Comparison of ENCODE assay signal across 20 cellular contexts in the genomic region with DNA sequence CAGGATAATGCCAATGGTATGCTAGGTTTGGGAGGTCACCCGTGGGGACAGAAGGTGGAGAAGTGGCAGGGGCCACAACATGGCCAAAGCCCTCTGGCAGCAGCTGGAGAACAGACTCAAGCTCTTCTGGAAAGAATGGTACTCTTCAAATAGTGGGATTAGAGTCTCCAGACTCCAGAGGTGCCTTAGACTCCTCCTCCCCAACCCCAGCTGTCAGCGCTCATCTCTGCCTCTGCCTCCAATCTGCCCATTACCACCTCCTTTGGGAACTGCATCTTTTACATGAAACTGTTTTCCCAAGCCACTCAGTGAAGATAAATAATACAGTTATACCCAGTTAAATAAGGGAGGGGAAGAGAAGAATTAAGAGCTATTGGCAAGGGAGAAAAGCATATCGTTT.
A peak's percentile ranks its signal among the peaks of the same experiment; 100 is the strongest.
DNase-seq lines count a peak whose midpoint lies in the region; ATAC-seq lines count a peak whose summit lies in the region.
"Had no signal": no experiment of that assay in that cellular context is flagged by ENCODE, and none has a peak within 500 bp of the region (broad histone marks: within the 10 kb centered on the region; RNA-seq: fewer than 3 reads in every experiment).

No MANE protein-coding gene starts in this region.

- H3K79me2 ChIP-seq in trophoblast cell (ENCODE audit: control insufficient read depth, insufficient read depth, low read length, poor library complexity) = no peaks in the 10 kb centered on the region

- no peak overlapping the region for H2AK5ac ChIP-seq in trophoblast cell (ENCODE audit: low read length)

- no peak overlapping the region for H4K91ac ChIP-seq in trophoblast cell (ENCODE audit: low read depth, low read length)

- no peak overlapping the region for H4K12ac ChIP-seq in trophoblast cell (ENCODE audit: low read depth, low read length)

- H3K4me1 ChIP-seq in SJCRH30 (peaks cover 5% of the 10 kb centered on the region), trophoblast cell (ENCODE audit: control insufficient read depth in 1 of 2, insufficient read depth in 2 of 2, low read length in 2 of 2) (no peaks in the 10 kb centered on the region)

- H3K9me3 Mint-ChIP-seq in activated CD4-positive, alpha-beta T cell treated with anti-CD3 and anti-CD28 coated beads, Interleukin-2, amount 10 ng/mL, durations not matched to agents 24 days and 14 days = no peaks in the 10 kb centered on the region

- no peak overlapping the region for H4K8ac ChIP-seq in trophoblast cell (ENCODE audit: low read depth, low read length)

- no peak overlapping the region for H3K18ac ChIP-seq in trophoblast cell (ENCODE audit: low read length)

- H3K79me1 ChIP-seq in trophoblast cell (ENCODE audit: low read length) = no peaks in the 10 kb centered on the region

- no peak overlapping the region for H2BK120ac ChIP-seq in trophoblast cell (ENCODE audit: insufficient read depth, low read length, poor library complexity)

- H3K4me3 Mint-ChIP-seq in activated CD4-positive, alpha-beta T cell treated with anti-CD3 and anti-CD28 coated beads, Interleukin-2, amount 10 ng/mL, durations not matched to agents 24 days and 14 days = no peak overlapping the region
- H3K4me3 Mint-ChIP-seq: CD4-positive, CD25-positive, alpha-beta regulatory T cell; CD8-positive, alpha-beta memory T cell; HFFc6 had no signal

- no peak overlapping the region for H2BK5ac ChIP-seq in trophoblast cell (ENCODE audit: low read depth, low read length, poor library complexity)

- no peak overlapping the region for H3K4me2 ChIP-seq in trophoblast cell (ENCODE audit: low read length)

- H3K9me3 ChIP-seq in SJCRH30 (replicated peaks) = no peaks in the 10 kb centered on the region; the same call in 1 of the 2 replicates
- peaks cover 2% of the 10 kb centered on the region for H3K9me3 ChIP-seq in trophoblast cell (ENCODE audit: insufficient read depth, low read depth, low read length)
- H3K9me3 ChIP-seq: BE2C had no signal

- no peak overlapping the region for H3K14ac ChIP-seq in trophoblast cell (ENCODE audit: low read length)

- no peak overlapping the region for H2BK12ac ChIP-seq in trophoblast cell (ENCODE audit: low read length)

- DNase-seq in NCI-H82 (lab: John Stamatoyannopoulos, UW) = peak; percentile 66
- no peak for DNase-seq in NCI-H82 treated with DMSO at 0.1 percent for 48 hours (lab: John Stamatoyannopoulos, UW; ENCODE audit: unreplicated experiment)
- DNase-seq in SJCRH30 = peak; percentile 71 to 82
- DNase-seq in trophoblast cell = no peak
- no peak for DNase-seq in activated CD4-positive, alpha-beta T cell treated with anti-CD3 and anti-CD28 coated beads, Interleukin-2, amount 10 ng/mL, durations not matched to agents 24 days and 14 days
- DNase-seq: ACHN; BE2C; C1 segment of cervical spinal cord; CD4-positive, CD25-positive, alpha-beta regulatory T cell; CD8-positive, alpha-beta memory T cell; COR-L47; DMS 273 treated with DMSO at 0.1 percent for 48 hours; DMS53; GF-D8; GOT3; H7; HFFc6 had no signal

- H3K27me3 Mint-ChIP-seq in activated CD4-positive, alpha-beta T cell treated with anti-CD3 and anti-CD28 coated beads, Interleukin-2, amount 10 ng/mL, durations not matched to agents 24 days and 14 days = no peaks in the 10 kb centered on the region
- H3K27me3 Mint-ChIP-seq: CD4-positive, CD25-positive, alpha-beta regulatory T cell; CD8-positive, alpha-beta memory T cell had no signal

- no peaks in the 10 kb centered on the region for H3K36me3 ChIP-seq in SJCRH30
- H3K36me3 ChIP-seq in trophoblast cell (ENCODE audit: control insufficient read depth in 1 of 2, insufficient read depth in 2 of 2, low read length in 2 of 2) = no peaks in the 10 kb centered on the region

- no peak overlapping the region for H3K27ac Mint-ChIP-seq in activated CD4-positive, alpha-beta T cell treated with anti-CD3 and anti-CD28 coated beads, Interleukin-2, amount 10 ng/mL, durations not matched to agents 24 days and 14 days
- H3K27ac Mint-ChIP-seq: CD8-positive, alpha-beta memory T cell; HFFc6 had no signal

- no peaks in the 10 kb centered on the region for H3K36me3 Mint-ChIP-seq in activated CD4-positive, alpha-beta T cell treated with anti-CD3 and anti-CD28 coated beads, Interleukin-2, amount 10 ng/mL, durations not matched to agents 24 days and 14 days (ENCODE audit: low read depth)
- H3K36me3 Mint-ChIP-seq: CD4-positive, CD25-positive, alpha-beta regulatory T cell; CD8-positive, alpha-beta memory T cell had no signal

- ATAC-seq in GM21717 (IDR thresholded peaks at IDR 0.05; ENCODE audit: unreplicated experiment) = no peak
- ATAC-seq: HCT116 had no signal

- no peak overlapping the region for H3K23ac ChIP-seq in trophoblast cell (ENCODE audit: low read length)

- H3K4me1 Mint-ChIP-seq in activated CD4-positive, alpha-beta T cell treated with anti-CD3 and anti-CD28 coated beads, Interleukin-2, amount 10 ng/mL, durations not matched to agents 24 days and 14 days = no peaks in the 10 kb centered on the region
- H3K4me1 Mint-ChIP-seq: CD4-positive, CD25-positive, alpha-beta regulatory T cell; CD8-positive, alpha-beta memory T cell had no signal

- no peak overlapping the region for H3K4ac ChIP-seq in trophoblast cell (ENCODE audit: low read depth, low read length)

- WGBS in trophoblast cell (ENCODE audit: extremely low coverage, insufficient coverage, insufficient read length) = no CpG with 5 or more reads among the region's 3 CpGs

- H3K27me3 ChIP-seq in SJCRH30 (no peaks in the 10 kb centered on the region), trophoblast cell (ENCODE audit: insufficient read depth, low read length) (no peaks in the 10 kb centered on the region)
- H3K27me3 ChIP-seq: BE2C had no signal

- peak overlapping the region; percentile 42 for H3K9ac ChIP-seq in trophoblast cell (ENCODE audit: low read length)

- H3K27ac ChIP-seq in SJCRH30 (no peak overlapping the region), trophoblast cell (ENCODE audit: low read depth, low read length) (no peak overlapping the region)
- H3K27ac ChIP-seq: HL-60 had no signal

- intact Hi-C loops in activated CD4-positive, alpha-beta T cell treated with anti-CD3 and anti-CD28 coated beads, Interleukin-2, amount 10 ng/mL, durations not matched to agents 24 days and 14 days (cut with micrococcal nuclease) = no loop called here

- no peak overlapping the region for H2AFZ ChIP-seq in trophoblast cell (ENCODE audit: insufficient read depth, low read length, poor library complexity)

- H3K4me3 ChIP-seq in SJCRH30 = no peak overlapping the region
- no peak overlapping the region for H3K4me3 ChIP-seq in trophoblast cell (ENCODE audit: low read depth, low read length)

Comparison
In these comparisons a context has a peak if more than half of its experiments do, and no peak if none do; other contexts are left out.
1. DNase-seq: peak in NCI-H82 (single experiment) and SJCRH30 (2 of 2); none in NCI-H82 treated with DMSO at 0.1 percent for 48 hours (single experiment), trophoblast cell (0 of 2) and activated CD4-positive, alpha-beta T cell treated with anti-CD3 and anti-CD28 coated beads, Interleukin-2, amount 10 ng/mL, durations not matched to agents 24 days and 14 days (single experiment).